ENCODE assay signal across 14 cellular contexts in the genomic region with DNA sequence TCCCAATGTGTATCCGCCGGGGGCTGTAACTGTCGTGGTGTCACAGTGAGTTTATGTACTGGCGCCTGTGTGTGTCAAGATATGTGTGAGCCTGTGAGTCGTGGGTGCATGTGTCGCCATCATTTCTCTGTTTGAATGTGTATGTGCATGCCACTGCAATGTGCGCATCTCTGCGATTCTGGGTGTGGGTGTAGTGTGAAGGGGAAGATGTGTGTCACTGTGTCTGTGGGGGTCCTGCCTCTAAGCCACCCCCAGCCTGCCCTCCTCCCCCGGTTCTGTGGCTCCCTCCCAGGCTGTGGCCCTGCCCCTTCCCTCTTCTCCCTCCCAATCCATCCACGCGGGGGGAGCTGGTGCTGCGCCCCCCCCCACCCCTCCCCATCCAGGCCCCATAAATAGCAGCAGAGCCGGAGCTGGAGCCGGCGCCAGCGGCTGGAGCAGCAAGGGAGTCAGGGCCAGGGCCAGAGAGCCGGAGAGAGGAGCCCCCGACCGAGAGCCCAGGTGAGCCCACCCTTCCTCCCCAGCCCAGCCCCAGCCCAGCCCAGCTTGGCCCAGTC.
DNase-seq lines count a peak whose midpoint lies in the region; ATAC-seq lines count a peak whose summit lies in the region.
"Had no signal": no experiment of that assay in that cellular context is flagged by ENCODE, and none has a peak within 500 bp of the region (broad histone marks: within the 10 kb centered on the region; RNA-seq: fewer than 3 reads in every experiment).

CPNE6 (plus strand) TSS at position 419 of the 554 bp plus-strand sequence. CDS start 1,375 bp downstream, outside the sequence.

- H3K27ac Mint-ChIP-seq in T-helper 2 cell treated with Interferon-gamma antibody and Interleukin-4, amounts not matched to agents 5 μg/mL and 100 μg/mL, for 36 hours: no peak within 1 kb of the TSS
- peak within 1 kb of the TSS; percentile 54 for H3K27ac Mint-ChIP-seq in activated T-cell treated with anti-CD3 and anti-CD28 coated beads, Interleukin-2, amount 50 U/mL, for 24 hours

- H3K27ac ChIP-seq in duodenal mucosa (ENCODE audit: low read depth, low read length): peak within 1 kb of the TSS; percentile 15
- H3K27ac ChIP-seq: KMS-11, right atrium auricular region, RWPE1 had no signal

- DNase-seq in T-helper 2 cell treated with Interferon-gamma antibody and Interleukin-4, amounts not matched to agents 5 μg/mL and 100 μg/mL, for 36 hours (ENCODE audit: low spot score): peak; percentile 48
- DNase-seq in T-helper 2 cell (no peak), NCI-H2081 (lab: John Stamatoyannopoulos, UW) (no peak), HUDEP-2 (lab: John Stamatoyannopoulos, UW; ENCODE audit: unreplicated experiment in 76 of 76) (no peak)
- DNase-seq in activated T-cell treated with anti-CD3 and anti-CD28 coated beads, Interleukin-2, amount 50 U/mL, for 24 hours: peak; percentile 66
- DNase-seq in stimulated activated CD4-positive, alpha-beta T cell treated with anti-CD3 and anti-CD28 coated beads, Interleukin-1b, Interleukin-23, amount 100 ng/mL, for 48 hours: peak; percentile 75
- DNase-seq: GDM1, GOT3, NCI-H1694 treated with DMSO at 0.1 percent for 48 hours had no signal

- peaks cover 53 to 56% of the 10 kb centered on the region in 2 donors for H3K4me1 ChIP-seq in duodenal mucosa (ENCODE audit: control insufficient read depth in 1 of 2, insufficient read depth in 2 of 2, low read length in 2 of 2)

- no peaks in the 10 kb centered on the region for H3K36me3 Mint-ChIP-seq in T-helper 2 cell treated with Interferon-gamma antibody and Interleukin-4, amounts not matched to agents 5 μg/mL and 100 μg/mL, for 36 hours (ENCODE audit: low read depth)
- no peaks in the 10 kb centered on the region for H3K36me3 Mint-ChIP-seq in activated T-cell treated with anti-CD3 and anti-CD28 coated beads, Interleukin-2, amount 50 U/mL, for 24 hours (ENCODE audit: low read depth)

- peak within 1 kb of the TSS; percentile 19 to 34 for H3K4me3 ChIP-seq in duodenal mucosa (ENCODE audit: low read depth in 1 of 2, low read length in 2 of 2)
- H3K4me3 ChIP-seq: right atrium auricular region had no signal

- no peaks in the 10 kb centered on the region for H3K9me3 ChIP-seq in duodenal mucosa (ENCODE audit: control insufficient read depth in 1 of 2, low read length in 2 of 2)
- H3K9me3 ChIP-seq: right atrium auricular region had no signal

- H3K27me3 ChIP-seq in duodenal mucosa (ENCODE audit: control insufficient read depth in 1 of 2, insufficient read depth in 2 of 2, low read length in 2 of 2): no peaks in the 10 kb centered on the region
- H3K27me3 ChIP-seq: right atrium auricular region had no signal

- H3K36me3 ChIP-seq in duodenal mucosa (ENCODE audit: control insufficient read depth in 1 of 2, insufficient read depth in 2 of 2, low read length in 2 of 2): no peaks in the 10 kb centered on the region
- H3K36me3 ChIP-seq: right atrium auricular region had no signal

- H3K9ac ChIP-seq in duodenal mucosa (ENCODE audit: low read depth in 1 of 2, low read length in 2 of 2): peak within 1 kb of the TSS; percentile 6
- H3K9ac ChIP-seq: KMS-11 had no signal

- H3K4me1 Mint-ChIP-seq in T-helper 2 cell treated with Interferon-gamma antibody and Interleukin-4, amounts not matched to agents 5 μg/mL and 100 μg/mL, for 36 hours (ENCODE audit: low read depth): peaks cover 10% of the 10 kb centered on the region
- H3K4me1 Mint-ChIP-seq in activated T-cell treated with anti-CD3 and anti-CD28 coated beads, Interleukin-2, amount 50 U/mL, for 24 hours (ENCODE audit: low read depth): peaks cover 16% of the 10 kb centered on the region

- no peak within 1 kb of the TSS for H3K4me3 Mint-ChIP-seq in T-helper 2 cell treated with Interferon-gamma antibody and Interleukin-4, amounts not matched to agents 5 μg/mL and 100 μg/mL, for 36 hours
- H3K4me3 Mint-ChIP-seq in activated T-cell treated with anti-CD3 and anti-CD28 coated beads, Interleukin-2, amount 50 U/mL, for 24 hours: no peak within 1 kb of the TSS

- H3K27me3 Mint-ChIP-seq in T-helper 2 cell treated with Interferon-gamma antibody and Interleukin-4, amounts not matched to agents 5 μg/mL and 100 μg/mL, for 36 hours (ENCODE audit: low read depth): no peaks in the 10 kb centered on the region
- H3K27me3 Mint-ChIP-seq in activated T-cell treated with anti-CD3 and anti-CD28 coated beads, Interleukin-2, amount 50 U/mL, for 24 hours: peaks cover 9% of the 10 kb centered on the region

- no peaks in the 10 kb centered on the region for H3K9me3 Mint-ChIP-seq in T-helper 2 cell treated with Interferon-gamma antibody and Interleukin-4, amounts not matched to agents 5 μg/mL and 100 μg/mL, for 36 hours
- H3K9me3 Mint-ChIP-seq in activated T-cell treated with anti-CD3 and anti-CD28 coated beads, Interleukin-2, amount 50 U/mL, for 24 hours: no peaks in the 10 kb centered on the region

- ATAC-seq in GM21529 (IDR thresholded peaks at IDR 0.05; ENCODE audit: unreplicated experiment): no peak

Comparison
In these comparisons a context has a peak if more than half of its experiments do, and no peak if none do; other contexts are left out.
1. DNase-seq: peak in T-helper 2 cell treated with Interferon-gamma antibody and Interleukin-4, amounts not matched to agents 5 μg/mL and 100 μg/mL, for 36 hours (single experiment), activated T-cell treated with anti-CD3 and anti-CD28 coated beads, Interleukin-2, amount 50 U/mL, for 24 hours (single experiment) and stimulated activated CD4-positive, alpha-beta T cell treated with anti-CD3 and anti-CD28 coated beads, Interleukin-1b, Interleukin-23, amount 100 ng/mL, for 48 hours (single experiment); none in T-helper 2 cell (0 of 5), NCI-H2081 (0 of 2) and HUDEP-2 (0 of 76).